Comparison of ENCODE assay signal across 23 cellular contexts in genomic region chr10:98402931-98403717, GRCh38. TPM values are rescaled to one million over a fixed set of nuclear protein-coding genes. Genes with fewer than 3 reads are reported as not detected.
DNase-seq lines count a peak whose midpoint lies in the region; ATAC-seq, FAIRE-seq and TF ChIP-seq lines count a peak whose summit lies in the region.
"Had no signal": no experiment of that assay in that cellular context is flagged by ENCODE, and none has a peak within 500 bp of the region (broad histone marks: within the 10 kb centered on the region; RNA-seq: fewer than 3 reads in every experiment).

No MANE protein-coding gene starts in this region.

- POLR2A ChIA-PET in activated CD4-positive, alpha-beta T cell treated with anti-CD3 and anti-CD28 coated beads for 36 hours (lab: Charles Lee), result no interaction called here
- POLR2A ChIA-PET in RWPE1 (lab: Yijun Ruan, JAX; ENCODE audit: low non-redundant PET), result no interaction called here

- DNase-seq in activated CD4-positive, alpha-beta T cell treated with anti-CD3 and anti-CD28 coated beads for 36 hours, result no peak
- no peak for DNase-seq in activated CD4-positive, alpha-beta T cell treated with anti-CD3 and anti-CD28 coated beads for 4 hours
- DNase-seq in RWPE1 (ENCODE audit: low spot score) (no peak), hepatocyte (ENCODE audit: low spot score) (no peak), testis (peak; percentile 42), H54 (ENCODE audit: insufficient read length, low spot score) (no peak), NOMO-1 (lab: John Stamatoyannopoulos, UW; ENCODE audit: unreplicated experiment in 2 of 2) (no peak), T-helper 1 cell (no peak)
- DNase-seq: 8988T; activated CD4-positive, alpha-beta T cell treated with anti-CD3 and anti-CD28 coated beads, Interleukin-2, amount 10 ng/mL, durations not matched to agents 24 days and 14 days; DMS79 treated with DMSO at 0.1 percent for 48 hours; left ventricle myocardium inferior; MV-4-11; NCI-H748 treated with DMSO at 0.1 percent for 48 hours; SIG-M5; stimulated activated CD4-positive, alpha-beta T cell treated with anti-CD3 and anti-CD28 coated beads, Interleukin-1b, Interleukin-23, amount 100 ng/mL, for 48 hours; stimulated activated naive B cell treated with anti-CD40 and anti-IgM and Interleukin-4, amounts not matched to agents 10 μg/mL and 1 μg/mL and 100 μg/mL, for 72 hours; T-cell had no signal

- peak overlapping the region; percentile 76 for H3K27ac Mint-ChIP-seq in activated CD4-positive, alpha-beta T cell treated with anti-CD3 and anti-CD28 coated beads for 36 hours
- H3K27ac Mint-ChIP-seq: activated CD4-positive, alpha-beta T cell treated with anti-CD3 and anti-CD28 coated beads, Interleukin-2, amount 10 ng/mL, durations not matched to agents 24 days and 14 days; stimulated activated naive B cell treated with anti-CD40 and anti-IgM and Interleukin-4, amounts not matched to agents 10 μg/mL and 1 μg/mL and 100 μg/mL, for 72 hours; T-cell had no signal

- intact Hi-C loops in activated CD4-positive, alpha-beta T cell treated with anti-CD3 and anti-CD28 coated beads for 36 hours (cut with DNase I, micrococcal nuclease), result no loop called here
- intact Hi-C loops in testis (cut with DNase I; ENCODE audit: low total_unique reads), result no loop called here

- TF ChIP-seq CTCF in RWPE1 (conservative IDR thresholded peaks at IDR 0.05; ENCODE audit: low read depth) (no peak), hepatocyte (IDR thresholded peaks at IDR 0.05; ENCODE audit: poor library complexity) (no peak), testis (IDR thresholded peaks at IDR 0.05) (no peak)

- no peaks in the 10 kb centered on the region for H3K36me3 ChIP-seq in hepatocyte (replicated peaks; ENCODE audit: insufficient read depth, low read depth)
- H3K36me3 ChIP-seq in testis (ENCODE audit: low read depth, missing control alignments), result no peaks in the 10 kb centered on the region
- H3K36me3 ChIP-seq: prostate gland had no signal

- peaks cover 17% of the 10 kb centered on the region for H3K4me1 Mint-ChIP-seq in activated CD4-positive, alpha-beta T cell treated with anti-CD3 and anti-CD28 coated beads for 36 hours

- no peaks in the 10 kb centered on the region for H3K27me3 ChIP-seq in hepatocyte
- no peaks in the 10 kb centered on the region for H3K27me3 ChIP-seq in testis
- H3K27me3 ChIP-seq: dorsolateral prefrontal cortex had no signal

- no peaks in the 10 kb centered on the region for H3K9me3 Mint-ChIP-seq in activated CD4-positive, alpha-beta T cell treated with anti-CD3 and anti-CD28 coated beads for 36 hours (ENCODE audit: low read depth)
- H3K9me3 Mint-ChIP-seq: activated CD4-positive, alpha-beta T cell treated with anti-CD3 and anti-CD28 coated beads, Interleukin-2, amount 10 ng/mL, durations not matched to agents 24 days and 14 days; stimulated activated naive B cell treated with anti-CD40 and anti-IgM and Interleukin-4, amounts not matched to agents 10 μg/mL and 1 μg/mL and 100 μg/mL, for 72 hours; T-cell had no signal

- H3K9me3 ChIP-seq in hepatocyte (ENCODE audit: low read depth) (no peaks in the 10 kb centered on the region), testis (no peaks in the 10 kb centered on the region)
- H3K9me3 ChIP-seq: left ventricle myocardium inferior, prostate gland had no signal

- no peaks in the 10 kb centered on the region for H3K27me3 Mint-ChIP-seq in activated CD4-positive, alpha-beta T cell treated with anti-CD3 and anti-CD28 coated beads for 36 hours
- H3K27me3 Mint-ChIP-seq: activated CD4-positive, alpha-beta T cell treated with anti-CD3 and anti-CD28 coated beads, Interleukin-2, amount 10 ng/mL, durations not matched to agents 24 days and 14 days; stimulated activated naive B cell treated with anti-CD40 and anti-IgM and Interleukin-4, amounts not matched to agents 10 μg/mL and 1 μg/mL and 100 μg/mL, for 72 hours; T-cell had no signal

- H4K20me1 ChIP-seq in hepatocyte (ENCODE audit: insufficient read depth, poor library complexity, severe bottlenecking), result no peaks in the 10 kb centered on the region

- H3K36me3 Mint-ChIP-seq in activated CD4-positive, alpha-beta T cell treated with anti-CD3 and anti-CD28 coated beads for 36 hours (ENCODE audit: low read depth), result peaks cover 6% of the 10 kb centered on the region

- CTCF ChIA-PET in activated CD4-positive, alpha-beta T cell treated with anti-CD3 and anti-CD28 coated beads for 36 hours (lab: Charles Lee), result interaction anchor here (1.9 kb wide), 1 partner anchor 22 kb away, joined by 8 read pairs; no protein-coding TSS in a partner anchor
- CTCF ChIA-PET in RWPE1 (lab: Yijun Ruan, JAX), result no interaction called here

- FAIRE-seq in H54 (lab: Jason Lieb, UNC), result no peak
- FAIRE-seq: endothelial cell of umbilical vein, HTR-8/SVneo had no signal

- H3K4me1 ChIP-seq in hepatocyte (ENCODE audit: insufficient read depth) (peaks cover 7% of the 10 kb centered on the region), testis (no peaks in the 10 kb centered on the region)
- H3K4me1 ChIP-seq: prostate gland had no signal

- H3K4me3 ChIP-seq in hepatocyte (no peak overlapping the region), testis (peak overlapping the region; percentile 32 to 52)
- H3K4me3 ChIP-seq: dorsolateral prefrontal cortex, left ventricle myocardium inferior, prostate gland had no signal

- 94% methylated on average over 23 of the region's 23 CpGs for WGBS in hepatocyte (ENCODE audit: low lambda C conversion rate, missing lambda C conversion rate)
- 67 to 82% methylated on average over 18 to 23 of the region's 23 CpGs for WGBS in testis, 2 donors

- H3K27ac ChIP-seq in RWPE1 (peak overlapping the region; percentile 22; the same call in 1 of the 2 replicates), hepatocyte (peak overlapping the region; percentile 27), testis (peak overlapping the region in 1 of 2 donors; percentile 36)
- H3K27ac ChIP-seq: dorsolateral prefrontal cortex, left ventricle myocardium inferior, prostate gland had no signal

- H3K4me2 ChIP-seq in hepatocyte, result no peak overlapping the region

- H2AFZ ChIP-seq in hepatocyte, result no peak overlapping the region

- no peak for ATAC-seq in activated CD4-positive, alpha-beta T cell treated with anti-CD3 and anti-CD28 coated beads for 36 hours
- ATAC-seq: stimulated activated naive B cell treated with anti-CD40 and anti-IgM and Interleukin-4, amounts not matched to agents 10 μg/mL and 1 μg/mL and 100 μg/mL, for 72 hours; T-cell had no signal

- TF ChIP-seq POLR2A in testis (IDR thresholded peaks at IDR 0.05) (no peak), H54 (IDR thresholded peaks at IDR 0.05; ENCODE audit: low read depth, low read length) (no peak)

- no peaks in the 10 kb centered on the region for H3K79me2 ChIP-seq in hepatocyte

- H3K9me2 ChIP-seq in hepatocyte (replicated peaks; ENCODE audit: insufficient read depth), result no peaks in the 10 kb centered on the region

- H3K4me3 Mint-ChIP-seq in activated CD4-positive, alpha-beta T cell treated with anti-CD3 and anti-CD28 coated beads for 36 hours, result no peak overlapping the region
- H3K4me3 Mint-ChIP-seq: activated CD4-positive, alpha-beta T cell treated with anti-CD3 and anti-CD28 coated beads, Interleukin-2, amount 10 ng/mL, durations not matched to agents 24 days and 14 days; neural crest cell; stimulated activated naive B cell treated with anti-CD40 and anti-IgM and Interleukin-4, amounts not matched to agents 10 μg/mL and 1 μg/mL and 100 μg/mL, for 72 hours; T-cell had no signal

RNA-seq across cellular contexts. Expression of gene PYROXD2, which starts 11.9 kb away (rescaled TPM):
- total RNA-seq in activated CD4-positive, alpha-beta T cell treated with anti-CD3 and anti-CD28 coated beads for 36 hours, result 1 to 10 TPM; 4.1 to 4.4 TPM
- total RNA-seq in hepatocyte (3.5 and 9.7 TPM in 2 replicates), testis (10 to 100 TPM; 10.2 to 20.2 TPM)
- polyA plus RNA-seq in hepatocyte (11.6 and 13.0 TPM in 2 replicates), testis (ENCODE audit: insufficient read depth, low read depth, low replicate concordance) (13.0 TPM)

RNA-seq across cellular contexts. Expression of gene HPS1, which starts 43.6 kb away (rescaled TPM):
- 10 to 100 TPM; 51.9 to 53.2 TPM for total RNA-seq in activated CD4-positive, alpha-beta T cell treated with anti-CD3 and anti-CD28 coated beads for 36 hours
- total RNA-seq in hepatocyte (40.8 and 41.2 TPM in 2 replicates), testis (10 to 100 TPM; 53.6 to 73.4 TPM)
- polyA plus RNA-seq in hepatocyte (98.5 and 104 TPM in 2 replicates), testis (ENCODE audit: insufficient read depth, low read depth, low replicate concordance) (59.4 TPM)
